ENCODE assay signal across 22 cellular contexts in the genomic region with DNA sequence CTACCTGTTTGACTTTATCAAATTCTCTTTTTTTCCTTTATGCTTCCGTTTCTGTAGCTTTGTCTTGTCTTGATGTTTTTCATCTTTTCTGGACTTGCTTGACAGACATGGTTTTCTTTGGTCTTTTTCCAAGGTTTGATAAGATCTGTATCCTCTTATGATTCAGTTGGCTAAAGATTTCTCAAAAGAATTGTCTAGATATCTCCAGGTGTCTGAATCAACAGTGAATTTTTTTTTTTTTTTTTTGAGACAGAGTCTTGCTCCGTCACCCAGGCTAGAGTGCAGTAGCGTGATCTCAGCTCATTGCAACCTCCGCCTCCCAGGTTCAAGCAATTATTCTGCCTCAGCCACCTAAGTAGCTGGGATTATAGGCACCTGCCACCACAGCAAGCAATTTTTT.
"Had no signal": no experiment of that assay in that cellular context is flagged by ENCODE, and none has a peak within 500 bp of the region (broad histone marks: within the 10 kb centered on the region; RNA-seq: fewer than 3 reads in every experiment).

No MANE protein-coding gene starts in this region.

- H3K27me3 ChIP-seq: MG63, SJCRH30 had no signal

- H3K36me3 ChIP-seq: MG63, SJCRH30 had no signal

- H3K4me1 ChIP-seq: SJCRH30 had no signal

- H3K4me3 ChIP-seq: MG63, SJCRH30 had no signal

- ATAC-seq: Panc1, PC-3, Right ventricle myocardium inferior, SK-N-SH treated with all-trans-retinoic acid at 6 μM for 48 hours had no signal

- DNase-seq: KBM-7, MG63, NCI-H1092, NCI-H1105 treated with DMSO at 0.1 percent for 48 hours, NCI-H1417 treated with DMSO at 0.1 percent for 48 hours, NCI-H146, NCI-H1694 treated with DMSO at 0.1 percent for 48 hours, NCI-H1930, NCI-H2081, NCI-H2107, NCI-H2227 treated with DMSO at 0.1 percent for 48 hours, NCI-H524 treated with DMSO at 0.1 percent for 48 hours, NCI-H69, NCI-H774, PC-3, SHP77 treated with DMSO at 0.1 percent for 48 hours, SJCRH30, T-helper 1 cell had no signal

- H3K27ac ChIP-seq: RWPE1, SJCRH30 had no signal

- H3K9me3 ChIP-seq: MG63, SJCRH30 had no signal
